Comparison of ENCODE assay signal across 12 cellular contexts in genomic region chr5:176550275-176550831, GRCh38. TPM values are rescaled to one million over a fixed set of nuclear protein-coding genes. Genes with fewer than 3 reads are reported as not detected.
DNase-seq lines count a peak whose midpoint lies in the region; ATAC-seq and TF ChIP-seq lines count a peak whose summit lies in the region.
"Had no signal": no experiment of that assay in that cellular context is flagged by ENCODE, and none has a peak within 500 bp of the region (broad histone marks: within the 10 kb centered on the region; RNA-seq: fewer than 3 reads in every experiment).

No MANE protein-coding gene starts in this region.

- H3K4me1 ChIP-seq in Peyer's patch (peaks cover 0 to 28% (median 3%) of the 10 kb centered on the region in 4 donors), fibroblast of lung (ENCODE audit: control insufficient read depth, extremely low read depth, insufficient read depth, low read length) (no peaks in the 10 kb centered on the region)

- H3K79me2 ChIP-seq in fibroblast of lung (ENCODE audit: control insufficient read depth, insufficient read depth, low read length), result no peaks in the 10 kb centered on the region

- intact Hi-C loops in Right ventricle myocardium inferior (cut with DNase I), result no loop called here
- intact Hi-C loops in left cardiac atrium (cut with DNase I), result no loop called here
- intact Hi-C loops in sciatic nerve (cut with DNase I), result no loop called here

- ATAC-seq in Right ventricle myocardium inferior (no peak), left cardiac atrium (no peak), sciatic nerve (no peak)

- H3K36me3 ChIP-seq in Peyer's patch (no peaks in the 10 kb centered on the region), fibroblast of lung (ENCODE audit: control insufficient read depth, insufficient read depth, low read length) (no peaks in the 10 kb centered on the region)
- H3K36me3 ChIP-seq: left ventricle myocardium inferior had no signal

- no peak for TF ChIP-seq POLR2A in Peyer's patch (IDR thresholded peaks at IDR 0.05)

- H3K27ac ChIP-seq in Peyer's patch, result peak overlapping the region in 3 of 4 donors; percentile 68 to 95 (median 91)
- H3K27ac ChIP-seq in fibroblast of lung (ENCODE audit: insufficient read depth, low read length), result no peak overlapping the region
- H3K27ac ChIP-seq: left ventricle myocardium inferior had no signal

- peak; percentile 72 for DNase-seq in Right ventricle myocardium inferior (ENCODE audit: missing footprints)
- DNase-seq in left cardiac atrium, result no peak
- peak in 1 of 3 donors; percentile 45 for DNase-seq in Peyer's patch
- no peak for DNase-seq in fibroblast of lung (ENCODE audit: low read depth in 2 of 2)
- no peak for DNase-seq in NCI-H2107 treated with DMSO at 0.1 percent for 48 hours (lab: John Stamatoyannopoulos, UW; ENCODE audit: unreplicated experiment)
- DNase-seq in RKO (ENCODE audit: low spot score), result no peak
- DNase-seq in sciatic nerve (ENCODE audit: low spot score), result no peak
- no peak for DNase-seq in foreskin fibroblast
- DNase-seq: left ventricle myocardium inferior, NCI-H1930, OCI-M1 had no signal

- no peaks in the 10 kb centered on the region for H4K20me1 ChIP-seq in fibroblast of lung (ENCODE audit: control insufficient read depth, extremely low read depth, insufficient read depth, low read length)

- H3K9ac ChIP-seq in fibroblast of lung (ENCODE audit: insufficient read depth, low read length), result no peak overlapping the region

- TF ChIP-seq CTCF in Peyer's patch (IDR thresholded peaks at IDR 0.05), result no peak
- no peak for TF ChIP-seq CTCF in fibroblast of lung (conservative IDR thresholded peaks at IDR 0.05 in 1 of 2, IDR thresholded peaks at IDR 0.05 in 1 of 2; ENCODE audit: low read depth in 1 of 2, low read length in 2 of 2)
- no peak for TF ChIP-seq CTCF in foreskin fibroblast (IDR thresholded peaks at IDR 0.05; ENCODE audit: low read depth, low read length)

- H3K4me3 ChIP-seq in Peyer's patch (peak overlapping the region; percentile 12 to 62 (median 38)), fibroblast of lung (replicated peaks in 1 of 4; ENCODE audit: control extremely low read depth in 1 of 4, insufficient read depth in 1 of 4, low read depth in 3 of 4, low read length in 4 of 4) (no peak overlapping the region), foreskin fibroblast (ENCODE audit: low read depth in 1 of 2, low read length in 2 of 2) (no peak overlapping the region)
- H3K4me3 ChIP-seq: left ventricle myocardium inferior had no signal

- peak overlapping the region; percentile 32 for H3K4me2 ChIP-seq in fibroblast of lung (ENCODE audit: extremely low read depth, insufficient read depth, low read length)

- H3K27me3 ChIP-seq in Peyer's patch (no peaks in the 10 kb centered on the region), fibroblast of lung (ENCODE audit: control insufficient read depth, insufficient read depth, low read length) (no peaks in the 10 kb centered on the region)

- H3K9me3 ChIP-seq in Peyer's patch (no peaks in the 10 kb centered on the region), fibroblast of lung (ENCODE audit: control insufficient read depth, insufficient read depth, low read depth, low read length) (no peaks in the 10 kb centered on the region)
- H3K9me3 ChIP-seq: left ventricle myocardium inferior had no signal

- no peak overlapping the region for H2AFZ ChIP-seq in fibroblast of lung (ENCODE audit: low read length)

RNA-seq across cellular contexts. Expression of gene CDHR2, which starts 1.2 kb away (rescaled TPM):
- total RNA-seq in Right ventricle myocardium inferior (0.19 TPM), left cardiac atrium (under 1 TPM; 0.29 TPM), Peyer's patch (100 to 1,000 TPM in 3 of 4 donors, 10 to 100 TPM in 1; 39.6 to 823 (median 613) TPM), fibroblast of lung (under 0.01 TPM in 1 of 2 replicates, not detected in the other), sciatic nerve (0.36 TPM)
- not detected in 2 replicates for polyA plus RNA-seq in fibroblast of lung
- 0.25 and 0.44 TPM in 2 replicates for polyA plus RNA-seq in fibroblast of lung (2012)
- polyA minus RNA-seq in fibroblast of lung (ENCODE audit: low replicate concordance), result not detected in 2 replicates
- total RNA-seq: G401 had no signal

RNA-seq across cellular contexts. Expression of gene RNF44, which starts 13.2 kb away (rescaled TPM):
- total RNA-seq in Right ventricle myocardium inferior (25.5 TPM), left cardiac atrium (10 to 100 TPM; 24.5 to 26.6 TPM), Peyer's patch (100 to 1,000 TPM in 1 of 4 donors, 10 to 100 TPM in 3; 46.4 to 114 (median 65.3) TPM), fibroblast of lung (2.3 and 2.6 TPM in 2 replicates), sciatic nerve (44.7 TPM)
- polyA plus RNA-seq in fibroblast of lung, result 1.4 and 2.4 TPM in 2 replicates
- polyA plus RNA-seq in fibroblast of lung (2012), result 4.5 and 5.1 TPM in 2 replicates
- polyA minus RNA-seq in fibroblast of lung (ENCODE audit: low replicate concordance), result 3.4 and 5.1 TPM in 2 replicates

RNA-seq across cellular contexts. Expression of gene GPRIN1, which starts 59.6 kb away (rescaled TPM):
- total RNA-seq in Right ventricle myocardium inferior, result 0.41 TPM
- total RNA-seq in left cardiac atrium, result under 1 TPM; 0.81 to 0.97 TPM
- 1 to 10 TPM in 2 of 4 donors, under 1 TPM in 2; 0.83 to 1.9 (median 1.2) TPM for total RNA-seq in Peyer's patch
- 4.9 and 6.3 TPM in 2 replicates for total RNA-seq in fibroblast of lung
- 1.9 and 5.0 TPM in 2 replicates for polyA plus RNA-seq in fibroblast of lung
- 4.0 and 10.0 TPM in 2 replicates for polyA plus RNA-seq in fibroblast of lung (2012)
- polyA minus RNA-seq in fibroblast of lung (ENCODE audit: low replicate concordance), result 2.1 and 12.3 TPM in 2 replicates
- total RNA-seq in sciatic nerve, result 0.53 TPM

Comparison
In these comparisons a context has a peak if more than half of its experiments do, and no peak if none do; other contexts are left out.
1. H3K4me3 ChIP-seq: peak in Peyer's patch (4 of 4); none in fibroblast of lung (0 of 4) and foreskin fibroblast (0 of 2).
2. RNA of gene CDHR2, which starts 1.2 kb away (total RNA-seq): 39.6 to 823 TPM in Peyer's patch; 0.36 TPM in sciatic nerve (single experiment), 0.29 TPM in left cardiac atrium, 0.19 TPM in Right ventricle myocardium inferior (single experiment) and under 0.01 TPM in fibroblast of lung; every median in the first group is over 10 times any median in the second.